Comparison of ENCODE assay signal across 8 cellular contexts in the genomic region with DNA sequence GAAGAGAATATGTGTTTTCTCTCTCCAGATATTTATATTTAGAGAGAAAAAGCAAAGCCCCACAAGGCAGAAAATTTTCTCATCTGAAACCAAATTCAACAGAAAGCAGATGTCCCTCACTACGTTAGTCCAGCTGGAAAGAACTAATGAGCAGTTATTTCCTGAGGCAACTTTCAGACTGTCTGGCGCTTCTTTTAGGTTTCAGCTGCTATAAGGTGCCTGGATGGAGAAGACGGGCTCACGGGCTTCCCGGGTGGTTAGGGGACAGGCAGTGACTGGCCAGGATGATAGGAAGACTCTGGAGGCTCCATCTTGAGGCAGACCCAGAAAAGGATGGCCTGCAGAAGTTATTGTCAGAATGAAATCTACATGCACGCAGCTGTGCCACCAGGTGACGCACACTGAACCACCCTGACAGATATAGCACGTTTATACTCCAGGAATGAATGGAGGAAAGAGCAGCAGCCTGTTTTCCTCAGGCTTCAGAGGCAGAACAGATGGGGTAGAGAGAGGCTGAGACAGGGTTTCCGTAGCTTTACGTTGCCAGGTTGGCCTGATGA. TPM values are rescaled to one million over a fixed set of nuclear protein-coding genes. Genes with fewer than 3 reads are reported as not detected.
A peak's percentile ranks its signal among the peaks of the same experiment; 100 is the strongest.
DNase-seq lines count a peak whose midpoint lies in the region; ATAC-seq lines count a peak whose summit lies in the region.

No MANE protein-coding gene starts in this region.

- DNase-seq in DMS53 (lab: John Stamatoyannopoulos, UW) = peak; percentile 74
- no peak for DNase-seq in DMS53 treated with DMSO at 0.1 percent for 48 hours (lab: John Stamatoyannopoulos, UW; ENCODE audit: unreplicated experiment)
- peak; percentile 66 for DNase-seq in SK-N-DZ (ENCODE audit: low spot score)
- DNase-seq in sciatic nerve (ENCODE audit: low spot score) = no peak
- DNase-seq in activated T-cell treated with anti-CD3 and anti-CD28 coated beads, Interleukin-2, amount 50 U/mL, for 48 hours = no peak
- DNase-seq in activated CD4-positive, alpha-beta T cell treated with anti-CD3 and anti-CD28 coated beads for 4 hours = no peak

- intact Hi-C loops in sciatic nerve (cut with DNase I) = no loop called here

- ATAC-seq in HG02885 (IDR thresholded peaks at IDR 0.05; ENCODE audit: poor library complexity, unreplicated experiment) (peak; percentile 81), sciatic nerve (peak; percentile 63), GM19455 (IDR thresholded peaks at IDR 0.05; ENCODE audit: unreplicated experiment) (no peak)

RNA-seq across cellular contexts. Expression of a gene that starts 50.7 kb away (rescaled TPM):
- 29.0 and 32.8 TPM in 2 replicates for polyA plus RNA-seq in SK-N-DZ (2014; cell fraction: cytosol; rRNA removed)
- 25.1 and 30.4 TPM in 2 replicates for polyA plus RNA-seq in SK-N-DZ (2014; cell fraction: nucleus; rRNA removed)
- 21.5 TPM for total RNA-seq in sciatic nerve

RNA-seq across cellular contexts. Expression of a gene that starts 54.7 kb away (rescaled TPM):
- 78.9 and 89.0 TPM in 2 replicates for polyA plus RNA-seq in SK-N-DZ (2014; cell fraction: cytosol; rRNA removed)
- polyA plus RNA-seq in SK-N-DZ (2014; cell fraction: nucleus; rRNA removed) = 61.3 and 86.7 TPM in 2 replicates
- 60.0 TPM for total RNA-seq in sciatic nerve

Comparison
In these comparisons a context has a peak if more than half of its experiments do, and no peak if none do; other contexts are left out.
1. DNase-seq: peak in DMS53 (single experiment) and SK-N-DZ (single experiment); none in DMS53 treated with DMSO at 0.1 percent for 48 hours (single experiment), sciatic nerve (single experiment), activated T-cell treated with anti-CD3 and anti-CD28 coated beads, Interleukin-2, amount 50 U/mL, for 48 hours (0 of 2) and activated CD4-positive, alpha-beta T cell treated with anti-CD3 and anti-CD28 coated beads for 4 hours (0 of 2).